In the genomic region with DNA sequence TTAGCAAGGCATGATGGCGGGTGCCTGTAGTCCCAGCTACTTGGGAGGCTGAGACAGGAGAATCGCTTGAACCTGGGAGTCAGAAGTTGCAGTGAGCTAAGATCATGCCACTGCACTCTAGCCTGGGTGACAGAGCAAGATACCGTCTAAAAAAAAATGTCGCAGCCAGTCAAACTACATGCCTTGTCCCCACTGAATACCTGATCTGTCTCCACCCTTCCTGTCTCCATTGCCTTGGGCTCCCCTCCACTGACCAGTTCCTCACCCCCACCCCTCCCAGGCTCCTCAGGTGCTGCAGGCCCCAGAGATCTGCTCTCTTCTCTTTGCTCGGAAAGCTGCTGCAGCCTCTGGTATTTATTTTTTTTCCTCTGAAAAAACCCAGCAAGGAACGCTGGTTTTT, we compare ENCODE assay signal across 1 cellular context.
TF ChIP-seq lines count a peak whose summit lies in the region.

No MANE protein-coding gene starts in this region.

TF ChIP-seq in GM23338, 12 proteins besides CTCF, POLR2A, EP300 and RAD21 (continued from another document):
- TF ChIP-seq, protein P1, sequence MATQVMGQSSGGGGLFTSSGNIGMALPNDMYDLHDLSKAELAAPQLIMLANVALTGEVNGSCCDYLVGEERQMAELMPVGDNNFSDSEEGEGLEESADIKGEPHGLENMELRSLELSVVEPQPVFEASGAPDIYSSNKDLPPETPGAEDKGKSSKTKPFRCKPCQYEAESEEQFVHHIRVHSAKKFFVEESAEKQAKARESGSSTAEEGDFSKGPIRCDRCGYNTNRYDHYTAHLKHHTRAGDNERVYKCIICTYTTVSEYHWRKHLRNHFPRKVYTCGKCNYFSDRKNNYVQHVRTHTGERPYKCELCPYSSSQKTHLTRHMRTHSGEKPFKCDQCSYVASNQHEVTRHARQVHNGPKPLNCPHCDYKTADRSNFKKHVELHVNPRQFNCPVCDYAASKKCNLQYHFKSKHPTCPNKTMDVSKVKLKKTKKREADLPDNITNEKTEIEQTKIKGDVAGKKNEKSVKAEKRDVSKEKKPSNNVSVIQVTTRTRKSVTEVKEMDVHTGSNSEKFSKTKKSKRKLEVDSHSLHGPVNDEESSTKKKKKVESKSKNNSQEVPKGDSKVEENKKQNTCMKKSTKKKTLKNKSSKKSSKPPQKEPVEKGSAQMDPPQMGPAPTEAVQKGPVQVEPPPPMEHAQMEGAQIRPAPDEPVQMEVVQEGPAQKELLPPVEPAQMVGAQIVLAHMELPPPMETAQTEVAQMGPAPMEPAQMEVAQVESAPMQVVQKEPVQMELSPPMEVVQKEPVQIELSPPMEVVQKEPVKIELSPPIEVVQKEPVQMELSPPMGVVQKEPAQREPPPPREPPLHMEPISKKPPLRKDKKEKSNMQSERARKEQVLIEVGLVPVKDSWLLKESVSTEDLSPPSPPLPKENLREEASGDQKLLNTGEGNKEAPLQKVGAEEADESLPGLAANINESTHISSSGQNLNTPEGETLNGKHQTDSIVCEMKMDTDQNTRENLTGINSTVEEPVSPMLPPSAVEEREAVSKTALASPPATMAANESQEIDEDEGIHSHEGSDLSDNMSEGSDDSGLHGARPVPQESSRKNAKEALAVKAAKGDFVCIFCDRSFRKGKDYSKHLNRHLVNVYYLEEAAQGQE (IDR thresholded peaks at IDR 0.05; ENCODE audit: unreplicated experiment) = no peak
- no peak for TF ChIP-seq ZNF462 (CRISPR knock-in tag; IDR thresholded peaks at IDR 0.05)
- no peak for TF ChIP-seq EZH2phosphoT487 (IDR thresholded peaks at IDR 0.05; ENCODE audit: unreplicated experiment)
- no peak for TF ChIP-seq POLR2AphosphoS5 (IDR thresholded peaks at IDR 0.05; ENCODE audit: low read depth)
- no peak for TF ChIP-seq ETS1 (IDR thresholded peaks at IDR 0.05)
- TF ChIP-seq ZNF114 (CRISPR knock-in tag; IDR thresholded peaks at IDR 0.05) = no peak
